ENCODE assay signal across 17 cellular contexts in the genomic region with DNA sequence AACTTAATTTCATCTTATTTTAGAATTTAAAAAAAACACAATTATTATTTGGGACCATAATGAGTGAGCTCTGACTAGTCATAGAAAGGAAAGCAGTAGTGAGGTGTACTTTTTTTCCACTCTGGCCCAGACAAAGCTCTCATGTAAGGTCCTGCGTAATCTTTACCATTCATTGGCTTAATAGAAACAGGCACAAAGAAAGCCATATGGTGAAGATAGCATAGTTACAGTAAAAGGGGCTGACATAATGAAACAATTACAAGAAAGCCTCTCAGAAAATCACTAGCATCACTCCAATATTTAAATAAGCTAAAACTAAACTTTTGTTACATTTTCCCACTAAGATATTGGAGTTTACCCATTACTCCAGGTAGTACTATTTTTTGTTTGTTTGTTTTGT.
A peak's percentile ranks its signal among the peaks of the same experiment; 100 is the strongest.
DNase-seq lines count a peak whose midpoint lies in the region; ATAC-seq and TF ChIP-seq lines count a peak whose summit lies in the region.
"Had no signal": no experiment of that assay in that cellular context is flagged by ENCODE, and none has a peak within 500 bp of the region (broad histone marks: within the 10 kb centered on the region; RNA-seq: fewer than 3 reads in every experiment).

No MANE protein-coding gene starts in this region.

- POLR2A ChIA-PET in SK-N-SH (lab: Yijun Ruan, JAX) = no interaction called here

- no peak overlapping the region for H3K4me2 ChIP-seq in SK-N-SH
- H3K4me2 ChIP-seq in SU-DHL-6 (ENCODE audit: low read depth, low read length, poor library complexity, severe bottlenecking) = no peak overlapping the region
- H3K4me2 ChIP-seq: A549; BLaER1 treated with 17β-estradiol and CSF1 and Interleukin-3, amounts not matched to agents 10 nM and 100 nM had no signal

- TF ChIP-seq RAD21 in SK-N-SH (IDR thresholded peaks at IDR 0.05; ENCODE audit: low read length) = peak; percentile 45

- H3K27ac ChIP-seq in SK-N-SH (ENCODE audit: low read depth in 2 of 2, low read length in 1 of 2) (peak overlapping the region in 1 of 2 experiments; percentile 67; a peak in 2 of 4 replicates), SU-DHL-6 (ENCODE audit: low read depth, low read length) (no peak overlapping the region)
- H3K27ac ChIP-seq: 22Rv1; A549; BLaER1 treated with 17β-estradiol and CSF1 and Interleukin-3, amounts not matched to agents 10 nM and 100 nM; C4-2B had no signal

- H3K36me3 ChIP-seq in SK-N-SH (replicated peaks in 1 of 2; ENCODE audit: control insufficient read depth in 1 of 2, insufficient read depth in 2 of 2, low read length in 1 of 2) (no peaks in the 10 kb centered on the region), SU-DHL-6 (ENCODE audit: low read length) (no peaks in the 10 kb centered on the region)
- H3K36me3 ChIP-seq: BLaER1 treated with 17β-estradiol and CSF1 and Interleukin-3, amounts not matched to agents 10 nM and 100 nM had no signal

- H3K4me1 ChIP-seq in SK-N-SH (ENCODE audit: control insufficient read depth in 1 of 2, insufficient read depth in 2 of 2, low read depth in 1 of 2, low read length in 1 of 2) = no peaks in the 10 kb centered on the region; a peak in 1 of 4 replicates
- H3K4me1 ChIP-seq: A549; BLaER1 treated with 17β-estradiol and CSF1 and Interleukin-3, amounts not matched to agents 10 nM and 100 nM; Caco-2 had no signal

- TF ChIP-seq CTCF in SK-N-SH (IDR thresholded peaks at IDR 0.05) (no peak), SU-DHL-6 (IDR thresholded peaks at IDR 0.05; ENCODE audit: insufficient read depth, low read length, poor library complexity, severe bottlenecking) (no peak)

- WGBS in SK-N-SH (ENCODE audit: low lambda C conversion rate) = 88% methylated on average over 1 of the region's 1 CpG

- H3K79me2 ChIP-seq in SK-N-SH (ENCODE audit: insufficient read depth) (no peaks in the 10 kb centered on the region), SU-DHL-6 (ENCODE audit: insufficient read depth, low read length) (no peaks in the 10 kb centered on the region)

- H3K9ac ChIP-seq in SK-N-SH = no peak overlapping the region
- no peak overlapping the region for H3K9ac ChIP-seq in SU-DHL-6 (ENCODE audit: low read length)
- H3K9ac ChIP-seq: BLaER1 treated with 17β-estradiol and CSF1 and Interleukin-3, amounts not matched to agents 10 nM and 100 nM had no signal

- DNase-seq in NCI-H82 (lab: John Stamatoyannopoulos, UW) (peak; percentile 29), NCI-H82 treated with DMSO at 0.1 percent for 48 hours (lab: John Stamatoyannopoulos, UW; ENCODE audit: unreplicated experiment) (no peak), SK-N-SH (peak; percentile 32)
- DNase-seq: AML-193; Caco-2; Calu3; CD4-positive, alpha-beta T cell; CD8-positive, alpha-beta T cell; DMS79 treated with DMSO at 0.1 percent for 48 hours; GF-D8 had no signal

- H3K27me3 ChIP-seq in SK-N-SH (ENCODE audit: insufficient read depth) (no peaks in the 10 kb centered on the region), SU-DHL-6 (ENCODE audit: low read length) (no peaks in the 10 kb centered on the region)
- H3K27me3 ChIP-seq: BLaER1 treated with 17β-estradiol and CSF1 and Interleukin-3, amounts not matched to agents 10 nM and 100 nM had no signal

- H2AFZ ChIP-seq in SK-N-SH (ENCODE audit: low read depth) (no peak overlapping the region), SU-DHL-6 (ENCODE audit: low read depth, low read length, severe bottlenecking) (peak overlapping the region; percentile 24)

- H3K9me2 ChIP-seq in SK-N-SH (no peaks in the 10 kb centered on the region), SU-DHL-6 (replicated peaks; ENCODE audit: insufficient read depth, low read length) (no peaks in the 10 kb centered on the region)

- H3K4me3 ChIP-seq in SK-N-SH (ENCODE audit: low read depth in 2 of 2, low read length in 1 of 2) (no peak overlapping the region), SU-DHL-6 (ENCODE audit: insufficient read depth, low read length, poor library complexity, severe bottlenecking) (no peak overlapping the region)
- H3K4me3 ChIP-seq: A549; BLaER1 treated with 17β-estradiol and CSF1 and Interleukin-3, amounts not matched to agents 10 nM and 100 nM had no signal

- ATAC-seq in HG03378 (IDR thresholded peaks at IDR 0.05; ENCODE audit: unreplicated experiment) = no peak
- ATAC-seq in GM18907 (IDR thresholded peaks at IDR 0.05; ENCODE audit: unreplicated experiment) = no peak
- ATAC-seq: A549; CD8-positive, alpha-beta T cell had no signal

- peak in 1 of 2 experiments; percentile 87; a peak in 2 of 4 replicates for TF ChIP-seq EP300 in SK-N-SH (IDR thresholded peaks at IDR 0.05; ENCODE audit: borderline replicate concordance in 1 of 2, low read depth in 1 of 2, low read length in 1 of 2)

- CTCF ChIA-PET in SK-N-SH (lab: Yijun Ruan, JAX) = no interaction called here

- H3K9me3 ChIP-seq in SK-N-SH (no peaks in the 10 kb centered on the region), SU-DHL-6 (ENCODE audit: insufficient read depth, low read length) (no peaks in the 10 kb centered on the region)
- H3K9me3 ChIP-seq: A549; BLaER1 treated with 17β-estradiol and CSF1 and Interleukin-3, amounts not matched to agents 10 nM and 100 nM; Caco-2 had no signal

- no peaks in the 10 kb centered on the region for H3F3A ChIP-seq in SK-N-SH (replicated peaks; ENCODE audit: insufficient read depth)
- H3F3A ChIP-seq in SU-DHL-6 (ENCODE audit: insufficient read depth) = no peaks in the 10 kb centered on the region

- H4K20me1 ChIP-seq in SK-N-SH (ENCODE audit: insufficient read depth) (no peaks in the 10 kb centered on the region), SU-DHL-6 (ENCODE audit: low read depth, low read length) (no peaks in the 10 kb centered on the region)
- H4K20me1 ChIP-seq: BLaER1 treated with 17β-estradiol and CSF1 and Interleukin-3, amounts not matched to agents 10 nM and 100 nM had no signal

TF ChIP-seq in SK-N-SH, 30 proteins besides CTCF, POLR2A, EP300 and RAD21:
- no peak for TF ChIP-seq GABPA (IDR thresholded peaks at IDR 0.05; ENCODE audit: low read depth)
- peak; percentile 33; the same call in 1 of the 2 replicates for TF ChIP-seq GATA2 (CRISPR knock-in tag; IDR thresholded peaks at IDR 0.05)
- no peak for TF ChIP-seq MXI1 (IDR thresholded peaks at IDR 0.05; ENCODE audit: low read depth, low read length)
- TF ChIP-seq CHD2 (IDR thresholded peaks at IDR 0.05; ENCODE audit: low read length, partially characterized antibody) = peak; percentile 53
- peak; percentile 45; the same call in 1 of the 2 replicates for TF ChIP-seq TCF12 (IDR thresholded peaks at IDR 0.05)
- TF ChIP-seq EZH2phosphoT487 (IDR thresholded peaks at IDR 0.05; ENCODE audit: borderline replicate concordance, low read depth) = no peak
- peak; percentile 63 for TF ChIP-seq RCOR1 (IDR thresholded peaks at IDR 0.05; ENCODE audit: low read length)
- no peak for TF ChIP-seq RXRA (IDR thresholded peaks at IDR 0.05; ENCODE audit: borderline replicate concordance, low read depth)
